ENCODE assay signal across 8 cellular contexts in the genomic region with DNA sequence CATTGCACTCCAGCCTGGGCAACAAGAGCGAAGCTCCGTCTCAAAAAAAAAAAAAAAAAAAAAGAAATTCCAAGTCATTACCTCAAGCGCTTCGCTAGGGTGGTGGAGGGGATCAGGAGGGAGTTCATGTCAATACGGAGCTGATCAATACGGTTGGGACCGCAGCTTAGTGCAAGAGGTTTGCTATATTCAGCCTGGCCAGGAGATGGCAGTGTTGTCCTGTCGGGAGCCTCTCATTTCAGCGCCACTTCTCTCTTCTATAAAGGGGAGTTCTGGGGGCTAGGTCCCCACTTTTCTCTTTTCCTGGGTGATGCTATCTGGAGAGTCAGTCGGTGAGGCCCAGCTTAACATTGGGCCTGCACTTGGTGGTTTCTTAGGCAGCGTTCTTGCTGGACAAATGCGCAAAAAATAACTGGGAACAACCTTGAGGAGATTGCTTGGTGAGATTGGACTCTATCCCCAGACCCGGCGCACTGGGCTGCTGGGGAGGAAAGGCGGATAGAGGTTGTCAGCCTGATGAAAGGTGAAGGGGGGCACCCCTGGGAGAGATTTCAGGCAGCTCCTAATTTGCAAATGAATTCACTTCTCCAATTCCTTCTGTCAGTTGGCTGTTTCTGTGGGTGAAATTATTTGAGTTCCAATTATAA. TPM values are rescaled to one million over a fixed set of nuclear protein-coding genes. Genes with fewer than 3 reads are reported as not detected.
DNase-seq lines count a peak whose midpoint lies in the region; ATAC-seq and TF ChIP-seq lines count a peak whose summit lies in the region.

No MANE protein-coding gene starts in this region.

- H3K27me3 ChIP-seq in HL-60 (ENCODE audit: insufficient read depth, poor library complexity, severe bottlenecking) (peaks cover 2% of the 10 kb centered on the region), tibial artery (peaks cover 0 to 6% of the 10 kb centered on the region in 2 donors)

- TF ChIP-seq CTCF in HL-60 (IDR thresholded peaks at IDR 0.05; ENCODE audit: insufficient read depth, low read length) (peak; percentile 82), fibroblast of villous mesenchyme (IDR thresholded peaks at IDR 0.05; ENCODE audit: insufficient read depth, low read depth, low read length) (peak; percentile 84), tibial artery (IDR thresholded peaks at IDR 0.05) (peak; percentile 73 to 85)

- intact Hi-C loops in tibial artery (cut with DNase I; ENCODE audit: low total_unique reads): loop anchor here (10.0 kb wide), 1 partner anchor 73 kb away; no protein-coding TSS in a partner anchor

- H3K9me3 ChIP-seq in tibial artery: no peaks in the 10 kb centered on the region

- H3K27ac ChIP-seq in HL-60 (replicated peaks) (no peak overlapping the region), tibial artery (no peak overlapping the region)

- no peak overlapping the region for H3K4me3 ChIP-seq in HL-60 (replicated peaks; ENCODE audit: insufficient read depth, low read length)
- H3K4me3 ChIP-seq in fibroblast of villous mesenchyme (ENCODE audit: low read depth, low read length): no peak overlapping the region
- no peak overlapping the region for H3K4me3 ChIP-seq in tibial artery

- no peak for ATAC-seq in HG02642 (IDR thresholded peaks at IDR 0.05; ENCODE audit: poor library complexity, unreplicated experiment)

- H3K4me1 ChIP-seq in tibial artery: no peaks in the 10 kb centered on the region

- no peaks in the 10 kb centered on the region for H3K36me3 ChIP-seq in tibial artery

- peak; percentile 12 for DNase-seq in GDM1 (lab: John Stamatoyannopoulos, UW)
- DNase-seq in HL-60 (ENCODE audit: low read depth in 1 of 2, low spot score in 1 of 2): peak; percentile 29 to 32
- DNase-seq in OCI-M1 (lab: John Stamatoyannopoulos, UW): peak; percentile 71
- peak; percentile 73 to 77 for DNase-seq in activated T-cell treated with anti-CD3 and anti-CD28 coated beads, Interleukin-2, amount 50 U/mL, for 48 hours
- DNase-seq in fibroblast of villous mesenchyme (ENCODE audit: low read depth): peak; percentile 40
- DNase-seq in occipital lobe (lab: John Stamatoyannopoulos, UW): peak; percentile 29
- peak in 1 of 2 donors; percentile 41 for DNase-seq in tibial artery

RNA-seq across cellular contexts. Expression of gene KIAA0040, which starts 40.4 kb away (rescaled TPM):
- under 0.01 and 0.64 TPM in 2 replicates for total RNA-seq in fibroblast of villous mesenchyme
- total RNA-seq in occipital lobe: 0.47 TPM
